ENCODE assay signal across 3 cellular contexts in genomic region chr19:17873661-17874422, GRCh38.
TF ChIP-seq lines count a peak whose summit lies in the region.

No MANE protein-coding gene starts in this region.

TF ChIP-seq in A549, 52 proteins besides CTCF, POLR2A, EP300 and RAD21:
- TF ChIP-seq, protein P1, sequence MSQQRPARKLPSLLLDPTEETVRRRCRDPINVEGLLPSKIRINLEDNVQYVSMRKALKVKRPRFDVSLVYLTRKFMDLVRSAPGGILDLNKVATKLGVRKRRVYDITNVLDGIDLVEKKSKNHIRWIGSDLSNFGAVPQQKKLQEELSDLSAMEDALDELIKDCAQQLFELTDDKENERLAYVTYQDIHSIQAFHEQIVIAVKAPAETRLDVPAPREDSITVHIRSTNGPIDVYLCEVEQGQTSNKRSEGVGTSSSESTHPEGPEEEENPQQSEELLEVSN (IDR thresholded peaks at IDR 0.05; ENCODE audit: borderline replicate concordance, low read depth), result peak; percentile 76
- TF ChIP-seq MAX (IDR thresholded peaks at IDR 0.05), result peak; percentile 69
- no peak for TF ChIP-seq CHD2 (IDR thresholded peaks at IDR 0.05; ENCODE audit: low read length, partially characterized antibody)

TF ChIP-seq in GM23338, 12 proteins besides CTCF, POLR2A, EP300 and RAD21:
- TF ChIP-seq POLR2AphosphoS5 (IDR thresholded peaks at IDR 0.05; ENCODE audit: low read depth) (peak; percentile 40; the same call in 1 of the 2 replicates), ZNF114 (CRISPR knock-in tag; IDR thresholded peaks at IDR 0.05) (no peak), EZH2phosphoT487 (IDR thresholded peaks at IDR 0.05; ENCODE audit: unreplicated experiment) (no peak)
- TF ChIP-seq, protein P2, sequence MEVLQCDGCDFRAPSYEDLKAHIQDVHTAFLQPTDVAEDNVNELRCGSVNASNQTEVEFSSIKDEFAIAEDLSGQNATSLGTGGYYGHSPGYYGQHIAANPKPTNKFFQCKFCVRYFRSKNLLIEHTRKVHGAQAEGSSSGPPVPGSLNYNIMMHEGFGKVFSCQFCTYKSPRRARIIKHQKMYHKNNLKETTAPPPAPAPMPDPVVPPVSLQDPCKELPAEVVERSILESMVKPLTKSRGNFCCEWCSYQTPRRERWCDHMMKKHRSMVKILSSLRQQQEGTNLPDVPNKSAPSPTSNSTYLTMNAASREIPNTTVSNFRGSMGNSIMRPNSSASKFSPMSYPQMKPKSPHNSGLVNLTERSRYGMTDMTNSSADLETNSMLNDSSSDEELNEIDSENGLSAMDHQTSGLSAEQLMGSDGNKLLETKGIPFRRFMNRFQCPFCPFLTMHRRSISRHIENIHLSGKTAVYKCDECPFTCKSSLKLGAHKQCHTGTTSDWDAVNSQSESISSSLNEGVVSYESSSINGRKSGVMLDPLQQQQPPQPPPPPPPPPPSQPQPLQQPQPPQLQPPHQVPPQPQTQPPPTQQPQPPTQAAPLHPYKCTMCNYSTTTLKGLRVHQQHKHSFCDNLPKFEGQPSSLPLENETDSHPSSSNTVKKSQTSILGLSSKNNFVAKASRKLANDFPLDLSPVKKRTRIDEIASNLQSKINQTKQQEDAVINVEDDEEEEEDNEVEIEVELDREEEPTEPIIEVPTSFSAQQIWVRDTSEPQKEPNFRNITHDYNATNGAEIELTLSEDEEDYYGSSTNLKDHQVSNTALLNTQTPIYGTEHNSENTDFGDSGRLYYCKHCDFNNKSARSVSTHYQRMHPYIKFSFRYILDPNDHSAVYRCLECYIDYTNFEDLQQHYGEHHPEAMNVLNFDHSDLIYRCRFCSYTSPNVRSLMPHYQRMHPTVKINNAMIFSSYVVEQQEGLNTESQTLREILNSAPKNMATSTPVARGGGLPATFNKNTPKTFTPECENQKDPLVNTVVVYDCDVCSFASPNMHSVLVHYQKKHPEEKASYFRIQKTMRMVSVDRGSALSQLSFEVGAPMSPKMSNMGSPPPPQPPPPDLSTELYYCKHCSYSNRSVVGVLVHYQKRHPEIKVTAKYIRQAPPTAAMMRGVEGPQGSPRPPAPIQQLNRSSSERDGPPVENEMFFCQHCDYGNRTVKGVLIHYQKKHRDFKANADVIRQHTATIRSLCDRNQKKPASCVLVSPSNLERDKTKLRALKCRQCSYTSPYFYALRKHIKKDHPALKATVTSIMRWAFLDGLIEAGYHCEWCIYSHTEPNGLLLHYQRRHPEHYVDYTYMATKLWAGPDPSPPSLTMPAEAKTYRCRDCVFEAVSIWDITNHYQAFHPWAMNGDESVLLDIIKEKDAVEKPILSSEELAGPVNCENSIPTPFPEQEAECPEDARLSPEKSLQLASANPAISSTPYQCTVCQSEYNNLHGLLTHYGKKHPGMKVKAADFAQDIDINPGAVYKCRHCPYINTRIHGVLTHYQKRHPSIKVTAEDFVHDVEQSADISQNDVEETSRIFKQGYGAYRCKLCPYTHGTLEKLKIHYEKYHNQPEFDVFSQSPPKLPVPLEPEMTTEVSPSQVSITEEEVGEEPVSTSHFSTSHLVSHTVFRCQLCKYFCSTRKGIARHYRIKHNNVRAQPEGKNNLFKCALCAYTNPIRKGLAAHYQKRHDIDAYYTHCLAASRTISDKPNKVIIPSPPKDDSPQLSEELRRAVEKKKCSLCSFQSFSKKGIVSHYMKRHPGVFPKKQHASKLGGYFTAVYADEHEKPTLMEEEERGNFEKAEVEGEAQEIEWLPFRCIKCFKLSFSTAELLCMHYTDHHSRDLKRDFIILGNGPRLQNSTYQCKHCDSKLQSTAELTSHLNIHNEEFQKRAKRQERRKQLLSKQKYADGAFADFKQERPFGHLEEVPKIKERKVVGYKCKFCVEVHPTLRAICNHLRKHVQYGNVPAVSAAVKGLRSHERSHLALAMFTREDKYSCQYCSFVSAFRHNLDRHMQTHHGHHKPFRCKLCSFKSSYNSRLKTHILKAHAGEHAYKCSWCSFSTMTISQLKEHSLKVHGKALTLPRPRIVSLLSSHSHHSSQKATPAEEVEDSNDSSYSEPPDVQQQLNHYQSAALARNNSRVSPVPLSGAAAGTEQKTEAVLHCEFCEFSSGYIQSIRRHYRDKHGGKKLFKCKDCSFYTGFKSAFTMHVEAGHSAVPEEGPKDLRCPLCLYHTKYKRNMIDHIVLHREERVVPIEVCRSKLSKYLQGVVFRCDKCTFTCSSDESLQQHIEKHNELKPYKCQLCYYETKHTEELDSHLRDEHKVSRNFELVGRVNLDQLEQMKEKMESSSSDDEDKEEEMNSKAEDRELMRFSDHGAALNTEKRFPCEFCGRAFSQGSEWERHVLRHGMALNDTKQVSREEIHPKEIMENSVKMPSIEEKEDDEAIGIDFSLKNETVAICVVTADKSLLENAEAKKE (CRISPR knock-in tag; IDR thresholded peaks at IDR 0.05), result no peak
- TF ChIP-seq, protein P3, sequence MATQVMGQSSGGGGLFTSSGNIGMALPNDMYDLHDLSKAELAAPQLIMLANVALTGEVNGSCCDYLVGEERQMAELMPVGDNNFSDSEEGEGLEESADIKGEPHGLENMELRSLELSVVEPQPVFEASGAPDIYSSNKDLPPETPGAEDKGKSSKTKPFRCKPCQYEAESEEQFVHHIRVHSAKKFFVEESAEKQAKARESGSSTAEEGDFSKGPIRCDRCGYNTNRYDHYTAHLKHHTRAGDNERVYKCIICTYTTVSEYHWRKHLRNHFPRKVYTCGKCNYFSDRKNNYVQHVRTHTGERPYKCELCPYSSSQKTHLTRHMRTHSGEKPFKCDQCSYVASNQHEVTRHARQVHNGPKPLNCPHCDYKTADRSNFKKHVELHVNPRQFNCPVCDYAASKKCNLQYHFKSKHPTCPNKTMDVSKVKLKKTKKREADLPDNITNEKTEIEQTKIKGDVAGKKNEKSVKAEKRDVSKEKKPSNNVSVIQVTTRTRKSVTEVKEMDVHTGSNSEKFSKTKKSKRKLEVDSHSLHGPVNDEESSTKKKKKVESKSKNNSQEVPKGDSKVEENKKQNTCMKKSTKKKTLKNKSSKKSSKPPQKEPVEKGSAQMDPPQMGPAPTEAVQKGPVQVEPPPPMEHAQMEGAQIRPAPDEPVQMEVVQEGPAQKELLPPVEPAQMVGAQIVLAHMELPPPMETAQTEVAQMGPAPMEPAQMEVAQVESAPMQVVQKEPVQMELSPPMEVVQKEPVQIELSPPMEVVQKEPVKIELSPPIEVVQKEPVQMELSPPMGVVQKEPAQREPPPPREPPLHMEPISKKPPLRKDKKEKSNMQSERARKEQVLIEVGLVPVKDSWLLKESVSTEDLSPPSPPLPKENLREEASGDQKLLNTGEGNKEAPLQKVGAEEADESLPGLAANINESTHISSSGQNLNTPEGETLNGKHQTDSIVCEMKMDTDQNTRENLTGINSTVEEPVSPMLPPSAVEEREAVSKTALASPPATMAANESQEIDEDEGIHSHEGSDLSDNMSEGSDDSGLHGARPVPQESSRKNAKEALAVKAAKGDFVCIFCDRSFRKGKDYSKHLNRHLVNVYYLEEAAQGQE (IDR thresholded peaks at IDR 0.05; ENCODE audit: unreplicated experiment), result no peak

TF ChIP-seq in SK-N-SH treated with all-trans-retinoic acid at 6 μM for 48 hours, 23 proteins besides CTCF, POLR2A, EP300 and RAD21 (continued from another document):
- no peak for TF ChIP-seq SNAI2 (CRISPR knock-in tag; IDR thresholded peaks at IDR 0.05)
- no peak for TF ChIP-seq PATZ1 (CRISPR knock-in tag; IDR thresholded peaks at IDR 0.05; ENCODE audit: borderline replicate concordance)
- no peak for TF ChIP-seq PPARA (CRISPR knock-in tag; IDR thresholded peaks at IDR 0.05; ENCODE audit: borderline replicate concordance)
- TF ChIP-seq ZNF565 (CRISPR knock-in tag; conservative IDR thresholded peaks at IDR 0.05; ENCODE audit: low read depth), result no peak
- no peak for TF ChIP-seq ZFP3 (CRISPR knock-in tag; IDR thresholded peaks at IDR 0.05)
- TF ChIP-seq RARB (CRISPR knock-in tag; IDR thresholded peaks at IDR 0.05), result no peak
- TF ChIP-seq OSR1 (CRISPR knock-in tag; IDR thresholded peaks at IDR 0.05), result no peak
- no peak for TF ChIP-seq ISL1 (CRISPR knock-in tag; IDR thresholded peaks at IDR 0.05)
- TF ChIP-seq TCF4 (CRISPR knock-in tag; IDR thresholded peaks at IDR 0.05; ENCODE audit: borderline replicate concordance), result no peak
- no peak for TF ChIP-seq ZFP30 (CRISPR knock-in tag; IDR thresholded peaks at IDR 0.05)
- TF ChIP-seq, protein P4, sequence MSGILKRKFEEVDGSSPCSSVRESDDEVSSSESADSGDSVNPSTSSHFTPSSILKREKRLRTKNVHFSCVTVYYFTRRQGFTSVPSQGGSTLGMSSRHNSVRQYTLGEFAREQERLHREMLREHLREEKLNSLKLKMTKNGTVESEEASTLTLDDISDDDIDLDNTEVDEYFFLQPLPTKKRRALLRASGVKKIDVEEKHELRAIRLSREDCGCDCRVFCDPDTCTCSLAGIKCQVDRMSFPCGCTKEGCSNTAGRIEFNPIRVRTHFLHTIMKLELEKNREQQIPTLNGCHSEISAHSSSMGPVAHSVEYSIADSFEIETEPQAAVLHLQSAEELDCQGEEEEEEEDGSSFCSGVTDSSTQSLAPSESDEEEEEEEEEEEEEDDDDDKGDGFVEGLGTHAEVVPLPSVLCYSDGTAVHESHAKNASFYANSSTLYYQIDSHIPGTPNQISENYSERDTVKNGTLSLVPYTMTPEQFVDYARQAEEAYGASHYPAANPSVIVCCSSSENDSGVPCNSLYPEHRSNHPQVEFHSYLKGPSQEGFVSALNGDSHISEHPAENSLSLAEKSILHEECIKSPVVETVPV (CRISPR knock-in tag; IDR thresholded peaks at IDR 0.05), result no peak
- no peak for TF ChIP-seq ESRRG (CRISPR knock-in tag; IDR thresholded peaks at IDR 0.05)
- TF ChIP-seq ARNTL (CRISPR knock-in tag; IDR thresholded peaks at IDR 0.05; ENCODE audit: borderline replicate concordance, low read depth), result no peak
- TF ChIP-seq BACH2 (CRISPR knock-in tag; IDR thresholded peaks at IDR 0.05; ENCODE audit: borderline replicate concordance), result no peak
- no peak for TF ChIP-seq GLIS3 (CRISPR knock-in tag; IDR thresholded peaks at IDR 0.05)
- no peak for TF ChIP-seq POU6F1 (CRISPR knock-in tag; IDR thresholded peaks at IDR 0.05; ENCODE audit: borderline replicate concordance, low read depth)
- TF ChIP-seq ZC3H10 (CRISPR knock-in tag; IDR thresholded peaks at IDR 0.05), result no peak
- no peak for TF ChIP-seq CSDC2 (CRISPR knock-in tag; IDR thresholded peaks at IDR 0.05)
- TF ChIP-seq, protein P5, sequence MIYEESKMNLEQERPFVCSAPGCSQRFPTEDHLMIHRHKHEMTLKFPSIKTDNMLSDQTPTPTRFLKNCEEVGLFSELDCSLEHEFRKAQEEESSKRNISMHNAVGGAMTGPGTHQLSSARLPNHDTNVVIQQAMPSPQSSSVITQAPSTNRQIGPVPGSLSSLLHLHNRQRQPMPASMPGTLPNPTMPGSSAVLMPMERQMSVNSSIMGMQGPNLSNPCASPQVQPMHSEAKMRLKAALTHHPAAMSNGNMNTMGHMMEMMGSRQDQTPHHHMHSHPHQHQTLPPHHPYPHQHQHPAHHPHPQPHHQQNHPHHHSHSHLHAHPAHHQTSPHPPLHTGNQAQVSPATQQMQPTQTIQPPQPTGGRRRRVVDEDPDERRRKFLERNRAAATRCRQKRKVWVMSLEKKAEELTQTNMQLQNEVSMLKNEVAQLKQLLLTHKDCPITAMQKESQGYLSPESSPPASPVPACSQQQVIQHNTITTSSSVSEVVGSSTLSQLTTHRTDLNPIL (CRISPR knock-in tag; IDR thresholded peaks at IDR 0.05; ENCODE audit: low read depth), result no peak
